2 cellular contexts compared by ENCODE assay signal in the genomic region with DNA sequence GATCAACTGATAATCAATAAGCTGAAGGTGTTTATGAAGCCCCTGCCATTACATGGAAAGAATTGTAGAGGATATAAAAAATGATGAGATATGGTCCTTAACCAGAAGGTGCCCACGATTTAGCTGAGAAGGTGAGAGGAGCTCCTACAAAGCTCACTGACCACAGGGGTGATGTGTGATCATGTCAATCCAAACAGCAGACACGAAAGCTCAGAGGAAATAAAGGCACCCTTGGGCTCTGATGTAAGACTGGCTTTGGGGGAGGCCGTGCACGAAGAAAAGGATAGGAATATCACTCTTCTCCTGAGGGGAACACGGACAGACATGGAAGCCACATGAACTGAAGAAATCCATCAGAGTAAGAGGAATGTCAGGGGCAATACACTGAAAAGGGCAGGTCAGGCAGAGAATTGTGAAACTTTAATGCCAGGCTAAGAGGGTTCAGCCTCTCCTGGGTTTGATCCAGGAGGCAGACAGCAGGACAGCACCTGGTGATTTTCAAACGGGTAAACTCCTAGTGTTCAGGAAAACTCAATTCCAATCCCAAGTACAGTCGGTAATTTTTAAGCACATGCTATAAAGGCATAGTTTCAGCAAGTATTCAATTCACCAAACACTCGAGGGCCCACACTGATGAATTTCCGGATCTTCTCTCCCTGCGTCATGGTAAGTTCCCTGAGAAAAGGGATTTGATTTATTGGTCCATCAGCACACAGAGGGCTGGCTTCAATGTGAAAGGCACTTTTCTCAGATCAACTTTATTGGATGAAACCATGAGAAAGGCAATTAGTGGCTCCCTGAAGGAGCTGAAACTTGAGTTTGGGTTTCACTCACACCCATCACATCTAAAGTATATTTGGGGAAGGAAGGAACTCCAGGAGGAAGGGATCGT.
TF ChIP-seq lines count a peak whose summit lies in the region.

No MANE protein-coding gene starts in this region.

TF ChIP-seq in GM12878, 131 proteins besides CTCF, POLR2A, EP300 and RAD21 (continued from another document and continues in another):
- TF ChIP-seq, protein P1, sequence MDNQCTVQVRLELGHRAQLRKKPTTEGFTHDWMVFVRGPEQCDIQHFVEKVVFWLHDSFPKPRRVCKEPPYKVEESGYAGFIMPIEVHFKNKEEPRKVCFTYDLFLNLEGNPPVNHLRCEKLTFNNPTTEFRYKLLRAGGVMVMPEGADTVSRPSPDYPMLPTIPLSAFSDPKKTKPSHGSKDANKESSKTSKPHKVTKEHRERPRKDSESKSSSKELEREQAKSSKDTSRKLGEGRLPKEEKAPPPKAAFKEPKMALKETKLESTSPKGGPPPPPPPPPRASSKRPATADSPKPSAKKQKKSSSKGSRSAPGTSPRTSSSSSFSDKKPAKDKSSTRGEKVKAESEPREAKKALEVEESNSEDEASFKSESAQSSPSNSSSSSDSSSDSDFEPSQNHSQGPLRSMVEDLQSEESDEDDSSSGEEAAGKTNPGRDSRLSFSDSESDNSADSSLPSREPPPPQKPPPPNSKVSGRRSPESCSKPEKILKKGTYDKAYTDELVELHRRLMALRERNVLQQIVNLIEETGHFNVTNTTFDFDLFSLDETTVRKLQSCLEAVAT (IDR thresholded peaks at IDR 0.05) = peak; percentile 30; the same call in 1 of the 2 replicates
- TF ChIP-seq NR2F1 (conservative IDR thresholded peaks at IDR 0.05) (no peak), BCL11A (IDR thresholded peaks at IDR 0.05; ENCODE audit: low read depth, low read length) (peak; percentile 24; the same call in 1 of the 2 replicates), STAT1 (conservative IDR thresholded peaks at IDR 0.05) (no peak), CHD1 (IDR thresholded peaks at IDR 0.05; ENCODE audit: low read depth, low read length) (peak; percentile 15; the same call in 1 of the 2 replicates), TCF12 (IDR thresholded peaks at IDR 0.05; ENCODE audit: low read depth, low read length) (no peak)
- TF ChIP-seq, protein P2, sequence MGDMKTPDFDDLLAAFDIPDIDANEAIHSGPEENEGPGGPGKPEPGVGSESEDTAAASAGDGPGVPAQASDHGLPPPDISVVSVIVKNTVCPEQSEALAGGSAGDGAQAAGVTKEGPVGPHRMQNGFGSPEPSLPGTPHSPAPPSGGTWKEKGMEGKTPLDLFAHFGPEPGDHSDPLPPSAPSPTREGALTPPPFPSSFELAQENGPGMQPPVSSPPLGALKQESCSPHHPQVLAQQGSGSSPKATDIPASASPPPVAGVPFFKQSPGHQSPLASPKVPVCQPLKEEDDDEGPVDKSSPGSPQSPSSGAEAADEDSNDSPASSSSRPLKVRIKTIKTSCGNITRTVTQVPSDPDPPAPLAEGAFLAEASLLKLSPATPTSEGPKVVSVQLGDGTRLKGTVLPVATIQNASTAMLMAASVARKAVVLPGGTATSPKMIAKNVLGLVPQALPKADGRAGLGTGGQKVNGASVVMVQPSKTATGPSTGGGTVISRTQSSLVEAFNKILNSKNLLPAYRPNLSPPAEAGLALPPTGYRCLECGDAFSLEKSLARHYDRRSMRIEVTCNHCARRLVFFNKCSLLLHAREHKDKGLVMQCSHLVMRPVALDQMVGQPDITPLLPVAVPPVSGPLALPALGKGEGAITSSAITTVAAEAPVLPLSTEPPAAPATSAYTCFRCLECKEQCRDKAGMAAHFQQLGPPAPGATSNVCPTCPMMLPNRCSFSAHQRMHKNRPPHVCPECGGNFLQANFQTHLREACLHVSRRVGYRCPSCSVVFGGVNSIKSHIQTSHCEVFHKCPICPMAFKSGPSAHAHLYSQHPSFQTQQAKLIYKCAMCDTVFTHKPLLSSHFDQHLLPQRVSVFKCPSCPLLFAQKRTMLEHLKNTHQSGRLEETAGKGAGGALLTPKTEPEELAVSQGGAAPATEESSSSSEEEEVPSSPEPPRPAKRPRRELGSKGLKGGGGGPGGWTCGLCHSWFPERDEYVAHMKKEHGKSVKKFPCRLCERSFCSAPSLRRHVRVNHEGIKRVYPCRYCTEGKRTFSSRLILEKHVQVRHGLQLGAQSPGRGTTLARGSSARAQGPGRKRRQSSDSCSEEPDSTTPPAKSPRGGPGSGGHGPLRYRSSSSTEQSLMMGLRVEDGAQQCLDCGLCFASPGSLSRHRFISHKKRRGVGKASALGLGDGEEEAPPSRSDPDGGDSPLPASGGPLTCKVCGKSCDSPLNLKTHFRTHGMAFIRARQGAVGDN (IDR thresholded peaks at IDR 0.05) = peak; percentile 88
- TF ChIP-seq, protein P3, sequence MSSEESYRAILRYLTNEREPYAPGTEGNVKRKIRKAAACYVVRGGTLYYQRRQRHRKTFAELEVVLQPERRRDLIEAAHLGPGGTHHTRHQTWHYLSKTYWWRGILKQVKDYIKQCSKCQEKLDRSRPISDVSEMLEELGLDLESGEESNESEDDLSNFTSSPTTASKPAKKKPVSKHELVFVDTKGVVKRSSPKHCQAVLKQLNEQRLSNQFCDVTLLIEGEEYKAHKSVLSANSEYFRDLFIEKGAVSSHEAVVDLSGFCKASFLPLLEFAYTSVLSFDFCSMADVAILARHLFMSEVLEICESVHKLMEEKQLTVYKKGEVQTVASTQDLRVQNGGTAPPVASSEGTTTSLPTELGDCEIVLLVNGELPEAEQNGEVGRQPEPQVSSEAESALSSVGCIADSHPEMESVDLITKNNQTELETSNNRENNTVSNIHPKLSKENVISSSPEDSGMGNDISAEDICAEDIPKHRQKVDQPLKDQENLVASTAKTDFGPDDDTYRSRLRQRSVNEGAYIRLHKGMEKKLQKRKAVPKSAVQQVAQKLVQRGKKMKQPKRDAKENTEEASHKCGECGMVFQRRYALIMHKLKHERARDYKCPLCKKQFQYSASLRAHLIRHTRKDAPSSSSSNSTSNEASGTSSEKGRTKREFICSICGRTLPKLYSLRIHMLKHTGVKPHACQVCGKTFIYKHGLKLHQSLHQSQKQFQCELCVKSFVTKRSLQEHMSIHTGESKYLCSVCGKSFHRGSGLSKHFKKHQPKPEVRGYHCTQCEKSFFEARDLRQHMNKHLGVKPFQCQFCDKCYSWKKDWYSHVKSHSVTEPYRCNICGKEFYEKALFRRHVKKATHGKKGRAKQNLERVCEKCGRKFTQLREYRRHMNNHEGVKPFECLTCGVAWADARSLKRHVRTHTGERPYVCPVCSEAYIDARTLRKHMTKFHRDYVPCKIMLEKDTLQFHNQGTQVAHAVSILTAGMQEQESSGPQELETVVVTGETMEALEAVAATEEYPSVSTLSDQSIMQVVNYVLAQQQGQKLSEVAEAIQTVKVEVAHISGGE (CRISPR knock-in tag; IDR thresholded peaks at IDR 0.05) = no peak
- TF ChIP-seq, protein P4, sequence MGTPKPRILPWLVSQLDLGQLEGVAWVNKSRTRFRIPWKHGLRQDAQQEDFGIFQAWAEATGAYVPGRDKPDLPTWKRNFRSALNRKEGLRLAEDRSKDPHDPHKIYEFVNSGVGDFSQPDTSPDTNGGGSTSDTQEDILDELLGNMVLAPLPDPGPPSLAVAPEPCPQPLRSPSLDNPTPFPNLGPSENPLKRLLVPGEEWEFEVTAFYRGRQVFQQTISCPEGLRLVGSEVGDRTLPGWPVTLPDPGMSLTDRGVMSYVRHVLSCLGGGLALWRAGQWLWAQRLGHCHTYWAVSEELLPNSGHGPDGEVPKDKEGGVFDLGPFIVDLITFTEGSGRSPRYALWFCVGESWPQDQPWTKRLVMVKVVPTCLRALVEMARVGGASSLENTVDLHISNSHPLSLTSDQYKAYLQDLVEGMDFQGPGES (IDR thresholded peaks at IDR 0.05) = no peak
- TF ChIP-seq, protein P5, sequence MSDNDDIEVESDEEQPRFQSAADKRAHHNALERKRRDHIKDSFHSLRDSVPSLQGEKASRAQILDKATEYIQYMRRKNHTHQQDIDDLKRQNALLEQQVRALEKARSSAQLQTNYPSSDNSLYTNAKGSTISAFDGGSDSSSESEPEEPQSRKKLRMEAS (IDR thresholded peaks at IDR 0.05; ENCODE audit: low read depth, low read length) = no peak

TF ChIP-seq in SK-N-SH treated with all-trans-retinoic acid at 6 μM for 48 hours, 23 proteins besides CTCF, POLR2A, EP300 and RAD21 (continued from another document):
- TF ChIP-seq, protein P6, sequence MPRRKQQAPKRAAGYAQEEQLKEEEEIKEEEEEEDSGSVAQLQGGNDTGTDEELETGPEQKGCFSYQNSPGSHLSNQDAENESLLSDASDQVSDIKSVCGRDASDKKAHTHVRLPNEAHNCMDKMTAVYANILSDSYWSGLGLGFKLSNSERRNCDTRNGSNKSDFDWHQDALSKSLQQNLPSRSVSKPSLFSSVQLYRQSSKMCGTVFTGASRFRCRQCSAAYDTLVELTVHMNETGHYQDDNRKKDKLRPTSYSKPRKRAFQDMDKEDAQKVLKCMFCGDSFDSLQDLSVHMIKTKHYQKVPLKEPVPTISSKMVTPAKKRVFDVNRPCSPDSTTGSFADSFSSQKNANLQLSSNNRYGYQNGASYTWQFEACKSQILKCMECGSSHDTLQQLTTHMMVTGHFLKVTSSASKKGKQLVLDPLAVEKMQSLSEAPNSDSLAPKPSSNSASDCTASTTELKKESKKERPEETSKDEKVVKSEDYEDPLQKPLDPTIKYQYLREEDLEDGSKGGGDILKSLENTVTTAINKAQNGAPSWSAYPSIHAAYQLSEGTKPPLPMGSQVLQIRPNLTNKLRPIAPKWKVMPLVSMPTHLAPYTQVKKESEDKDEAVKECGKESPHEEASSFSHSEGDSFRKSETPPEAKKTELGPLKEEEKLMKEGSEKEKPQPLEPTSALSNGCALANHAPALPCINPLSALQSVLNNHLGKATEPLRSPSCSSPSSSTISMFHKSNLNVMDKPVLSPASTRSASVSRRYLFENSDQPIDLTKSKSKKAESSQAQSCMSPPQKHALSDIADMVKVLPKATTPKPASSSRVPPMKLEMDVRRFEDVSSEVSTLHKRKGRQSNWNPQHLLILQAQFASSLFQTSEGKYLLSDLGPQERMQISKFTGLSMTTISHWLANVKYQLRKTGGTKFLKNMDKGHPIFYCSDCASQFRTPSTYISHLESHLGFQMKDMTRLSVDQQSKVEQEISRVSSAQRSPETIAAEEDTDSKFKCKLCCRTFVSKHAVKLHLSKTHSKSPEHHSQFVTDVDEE (CRISPR knock-in tag; IDR thresholded peaks at IDR 0.05) = no peak
- TF ChIP-seq, protein P7, sequence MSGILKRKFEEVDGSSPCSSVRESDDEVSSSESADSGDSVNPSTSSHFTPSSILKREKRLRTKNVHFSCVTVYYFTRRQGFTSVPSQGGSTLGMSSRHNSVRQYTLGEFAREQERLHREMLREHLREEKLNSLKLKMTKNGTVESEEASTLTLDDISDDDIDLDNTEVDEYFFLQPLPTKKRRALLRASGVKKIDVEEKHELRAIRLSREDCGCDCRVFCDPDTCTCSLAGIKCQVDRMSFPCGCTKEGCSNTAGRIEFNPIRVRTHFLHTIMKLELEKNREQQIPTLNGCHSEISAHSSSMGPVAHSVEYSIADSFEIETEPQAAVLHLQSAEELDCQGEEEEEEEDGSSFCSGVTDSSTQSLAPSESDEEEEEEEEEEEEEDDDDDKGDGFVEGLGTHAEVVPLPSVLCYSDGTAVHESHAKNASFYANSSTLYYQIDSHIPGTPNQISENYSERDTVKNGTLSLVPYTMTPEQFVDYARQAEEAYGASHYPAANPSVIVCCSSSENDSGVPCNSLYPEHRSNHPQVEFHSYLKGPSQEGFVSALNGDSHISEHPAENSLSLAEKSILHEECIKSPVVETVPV (CRISPR knock-in tag; IDR thresholded peaks at IDR 0.05) = no peak
- TF ChIP-seq ESRRG (CRISPR knock-in tag; IDR thresholded peaks at IDR 0.05) = no peak
- TF ChIP-seq ZNF8 (CRISPR knock-in tag; IDR thresholded peaks at IDR 0.05) = no peak
- no peak for TF ChIP-seq OSR1 (CRISPR knock-in tag; IDR thresholded peaks at IDR 0.05)
- TF ChIP-seq TCF4 (CRISPR knock-in tag; IDR thresholded peaks at IDR 0.05; ENCODE audit: borderline replicate concordance) = no peak
- TF ChIP-seq ZNF70 (CRISPR knock-in tag; IDR thresholded peaks at IDR 0.05) = no peak
- TF ChIP-seq PPARA (CRISPR knock-in tag; IDR thresholded peaks at IDR 0.05; ENCODE audit: borderline replicate concordance) = no peak
- no peak for TF ChIP-seq ARNTL (CRISPR knock-in tag; IDR thresholded peaks at IDR 0.05; ENCODE audit: borderline replicate concordance, low read depth)
